ENCODE assay signal across 11 cellular contexts in the genomic region with DNA sequence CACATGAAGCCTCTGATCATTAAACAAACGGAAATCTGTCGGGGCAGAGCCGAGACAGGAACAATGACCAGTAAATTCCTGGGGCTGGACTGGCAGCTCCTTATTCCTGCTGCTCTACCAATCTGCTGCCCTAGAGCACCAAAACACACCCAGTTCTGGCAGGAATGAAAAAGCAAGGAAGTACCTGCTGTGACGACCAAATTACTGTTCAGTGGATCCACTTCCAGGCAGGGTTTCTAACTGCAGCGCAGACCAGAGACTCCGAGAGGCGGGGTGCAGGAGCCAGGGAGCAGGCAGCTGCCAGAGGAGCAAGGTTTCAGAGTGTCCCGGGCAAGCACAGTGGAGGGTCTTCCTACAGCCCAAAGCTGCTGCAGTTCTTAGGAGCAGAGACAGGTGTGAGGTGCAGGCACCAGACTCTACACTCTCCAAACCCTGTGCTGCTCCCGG. TPM values are rescaled to one million over a fixed set of nuclear protein-coding genes. Genes with fewer than 3 reads are reported as not detected.
DNase-seq lines count a peak whose midpoint lies in the region; ATAC-seq and TF ChIP-seq lines count a peak whose summit lies in the region.
"Had no signal": no experiment of that assay in that cellular context is flagged by ENCODE, and none has a peak within 500 bp of the region (broad histone marks: within the 10 kb centered on the region; RNA-seq: fewer than 3 reads in every experiment).

No MANE protein-coding gene starts in this region.

- H3K79me2 ChIP-seq in hepatocyte (no peaks in the 10 kb centered on the region), smooth muscle cell (ENCODE audit: low read depth) (peaks cover 93% of the 10 kb centered on the region)

- no peaks in the 10 kb centered on the region for H3K27me3 ChIP-seq in hepatocyte
- no peaks in the 10 kb centered on the region for H3K27me3 ChIP-seq in smooth muscle cell (ENCODE audit: low read depth)
- H3K27me3 ChIP-seq in heart left ventricle, result peaks cover 0 to 39% (median 0%) of the 10 kb centered on the region in 9 donors

- H2AFZ ChIP-seq in hepatocyte (no peak overlapping the region), smooth muscle cell (ENCODE audit: low read depth) (no peak overlapping the region)

- CTCF ChIA-PET in RWPE1 (lab: Yijun Ruan, JAX), result interaction anchor here (0.7 kb wide), 1 partner anchor 89 kb away, joined by 3 read pairs; no protein-coding TSS in a partner anchor

- H3K4me2 ChIP-seq in hepatocyte (peak overlapping the region; percentile 71), smooth muscle cell (peak overlapping the region; percentile 2)

- H4K20me1 ChIP-seq in hepatocyte (ENCODE audit: insufficient read depth, poor library complexity, severe bottlenecking) (no peaks in the 10 kb centered on the region), smooth muscle cell (ENCODE audit: low read depth) (peaks cover 100% of the 10 kb centered on the region)

- no peak for ATAC-seq in heart left ventricle

- peak; percentile 27 for DNase-seq in DMS153 (lab: John Stamatoyannopoulos, UW)
- no peak for DNase-seq in DMS153 treated with DMSO at 0.1 percent for 48 hours (lab: John Stamatoyannopoulos, UW; ENCODE audit: unreplicated experiment)
- DNase-seq in RWPE1 (ENCODE audit: low spot score), result peak; percentile 27
- no peak for DNase-seq in hepatocyte (ENCODE audit: low spot score)
- no peak for DNase-seq in smooth muscle cell (lab: John Stamatoyannopoulos, UW; ENCODE audit: unreplicated experiment)
- DNase-seq in OCI-M1 (lab: John Stamatoyannopoulos, UW), result no peak
- DNase-seq in heart left ventricle, result no peak
- DNase-seq in middle frontal gyrus (ENCODE audit: extremely low spot score, low spot score), result no peak
- DNase-seq: 8988T; activated CD8-positive, alpha-beta memory T cell treated with anti-CD3 and anti-CD28 coated beads, Interleukin-2, amount 50 U/mL, for 4 hours; SW 1271 had no signal

- intact Hi-C loops in heart left ventricle (cut with DNase I), result loop anchor here in 1 of 10 donors (10.0 kb wide), 1 partner anchor 48 kb away; no protein-coding TSS in a partner anchor

- H3K9me3 ChIP-seq in hepatocyte (ENCODE audit: low read depth), result no peaks in the 10 kb centered on the region
- no peaks in the 10 kb centered on the region for H3K9me3 ChIP-seq in smooth muscle cell (replicated peaks; ENCODE audit: low read depth)
- H3K9me3 ChIP-seq in heart left ventricle, result no peaks in the 10 kb centered on the region

- TF ChIP-seq POLR2A in heart left ventricle (IDR thresholded peaks at IDR 0.05), result no peak

- H3K27ac ChIP-seq in RWPE1 (peak overlapping the region; percentile 43; the same call in 1 of the 2 replicates), hepatocyte (no peak overlapping the region), smooth muscle cell (ENCODE audit: low read depth) (no peak overlapping the region), heart left ventricle (no peak overlapping the region)

- WGBS in hepatocyte (ENCODE audit: low lambda C conversion rate, missing lambda C conversion rate), result 12% methylated on average over 9 of the region's 9 CpGs
- 21% methylated on average over 9 of the region's 9 CpGs for WGBS in smooth muscle cell (ENCODE audit: low lambda C conversion rate)
- WGBS in heart left ventricle, 4 donors, result 41 to 48% (median 45%) methylated on average over 9 of the region's 9 CpGs

- H3K9me2 ChIP-seq in hepatocyte (replicated peaks; ENCODE audit: insufficient read depth), result no peaks in the 10 kb centered on the region

- no peak overlapping the region for H3K9ac ChIP-seq in smooth muscle cell (ENCODE audit: low read depth)

- H3K36me3 ChIP-seq in hepatocyte (replicated peaks; ENCODE audit: insufficient read depth, low read depth), result no peaks in the 10 kb centered on the region
- no peaks in the 10 kb centered on the region for H3K36me3 ChIP-seq in smooth muscle cell (ENCODE audit: low read depth)
- no peaks in the 10 kb centered on the region for H3K36me3 ChIP-seq in heart left ventricle

- no peak for TF ChIP-seq CTCF in RWPE1 (conservative IDR thresholded peaks at IDR 0.05; ENCODE audit: low read depth)
- no peak for TF ChIP-seq CTCF in hepatocyte (IDR thresholded peaks at IDR 0.05; ENCODE audit: poor library complexity)
- no peak for TF ChIP-seq CTCF in smooth muscle cell (IDR thresholded peaks at IDR 0.05; ENCODE audit: borderline replicate concordance, insufficient read depth, poor library complexity, severe bottlenecking)
- no peak for TF ChIP-seq CTCF in heart left ventricle (IDR thresholded peaks at IDR 0.05)

- no peak overlapping the region for H3K4me3 ChIP-seq in hepatocyte
- peak overlapping the region; percentile 8 for H3K4me3 ChIP-seq in smooth muscle cell
- H3K4me3 ChIP-seq in heart left ventricle, result peak overlapping the region in 5 of 12 donors; percentile 0 to 32 (median 17)

- no peaks in the 10 kb centered on the region for H3F3A ChIP-seq in smooth muscle cell (ENCODE audit: low read depth)

- POLR2A ChIA-PET in RWPE1 (lab: Yijun Ruan, JAX; ENCODE audit: low non-redundant PET), result no interaction called here

- peaks cover 29% of the 10 kb centered on the region for H3K4me1 ChIP-seq in hepatocyte (ENCODE audit: insufficient read depth)
- H3K4me1 ChIP-seq in smooth muscle cell (ENCODE audit: low read depth), result peaks cover 42% of the 10 kb centered on the region
- H3K4me1 ChIP-seq in heart left ventricle, result peaks cover 0 to 17% (median 0%) of the 10 kb centered on the region in 12 donors

RNA-seq across cellular contexts. Expression of gene KANK4, which starts 32.4 kb away (rescaled TPM):
- total RNA-seq in hepatocyte (5.5 and 6.0 TPM in 2 replicates), smooth muscle cell (69.2 and 74.3 TPM in 2 replicates), heart left ventricle (1 to 10 TPM in 2 of 9 donors, under 1 TPM in 6, not detected in 1; 0.05 to 4.3 (median 0.18) TPM)
- polyA plus RNA-seq in hepatocyte (7.7 and 8.3 TPM in 2 replicates), smooth muscle cell (72.4 and 77.8 TPM in 2 replicates), heart left ventricle (under 1 TPM; 0.08 TPM)

Comparison
In these comparisons a context has a peak if more than half of its experiments do, and no peak if none do; other contexts are left out.
1. DNase-seq: peak in DMS153 (single experiment) and RWPE1 (single experiment); none in DMS153 treated with DMSO at 0.1 percent for 48 hours (single experiment), hepatocyte (single experiment), smooth muscle cell (single experiment), OCI-M1 (single experiment), heart left ventricle (0 of 5) and middle frontal gyrus (single experiment).
2. RNA of gene KANK4, which starts 32.4 kb away (total RNA-seq): 69.2 to 74.3 TPM in smooth muscle cell; 5.5 to 6.0 TPM in hepatocyte and 0.05 to 4.3 TPM in heart left ventricle; every median in the first group is over 10 times any median in the second.